34 cellular contexts compared by ENCODE assay signal in genomic region chr17:36212958-36213357, GRCh38. TPM values are rescaled to one million over a fixed set of nuclear protein-coding genes. Genes with fewer than 3 reads are reported as not detected.
DNase-seq lines count a peak whose midpoint lies in the region; ATAC-seq and TF ChIP-seq lines count a peak whose summit lies in the region.
"Had no signal": no experiment of that assay in that cellular context is flagged by ENCODE, and none has a peak within 500 bp of the region (broad histone marks: within the 10 kb centered on the region; RNA-seq: fewer than 3 reads in every experiment).

No MANE protein-coding gene starts in this region.

- no peak for ATAC-seq in GM18520 (IDR thresholded peaks at IDR 0.05; ENCODE audit: unreplicated experiment)
- ATAC-seq: Right ventricle myocardium inferior had no signal

- TF ChIP-seq EP300 in esophagus muscularis mucosa (IDR thresholded peaks at IDR 0.05), result no peak

- H3K27ac ChIP-seq in HL-60 (replicated peaks) (peak overlapping the region; percentile 38; the same call in 1 of the 2 replicates), esophagus muscularis mucosa (replicated peaks in 1 of 4) (no peak overlapping the region), esophagus squamous epithelium (no peak overlapping the region)
- H3K27ac ChIP-seq: parathyroid adenoma, PC-9, right atrium auricular region had no signal

- H3K27me3 ChIP-seq in HL-60 (ENCODE audit: insufficient read depth, poor library complexity, severe bottlenecking) (no peaks in the 10 kb centered on the region), esophagus muscularis mucosa (peaks cover 0 to 10% (median 0%) of the 10 kb centered on the region in 4 donors), esophagus squamous epithelium (peaks cover 0 to 5% (median 0%) of the 10 kb centered on the region in 4 donors)
- H3K27me3 ChIP-seq: right atrium auricular region, upper lobe of left lung had no signal

- TF ChIP-seq POLR2A in esophagus muscularis mucosa (IDR thresholded peaks at IDR 0.05; ENCODE audit: low read depth) (no peak), esophagus squamous epithelium (IDR thresholded peaks at IDR 0.05) (no peak)

- H3K4me3 ChIP-seq in HL-60 (replicated peaks; ENCODE audit: insufficient read depth, low read length) (no peak overlapping the region), esophagus muscularis mucosa (no peak overlapping the region), esophagus squamous epithelium (no peak overlapping the region)
- H3K4me3 ChIP-seq: dorsolateral prefrontal cortex, MG63, PC-9, right atrium auricular region, smooth muscle cell, upper lobe of left lung had no signal

- DNase-seq in AML-193 (lab: John Stamatoyannopoulos, UW) (peak; percentile 86 to 87), HL-60 (ENCODE audit: low read depth in 1 of 2, low spot score in 1 of 2) (peak in 1 of 2 experiments; percentile 28), SIG-M5 (lab: John Stamatoyannopoulos, UW) (peak; percentile 36), esophagus muscularis mucosa (ENCODE audit: extremely low spot score) (peak; percentile 37), kidney glomerular epithelial cell (lab: John Stamatoyannopoulos, UW) (no peak), esophagus squamous epithelium (lab: John Stamatoyannopoulos, UW) (no peak)
- no peak for DNase-seq in stimulated activated CD8-positive, alpha-beta memory T cell treated with anti-CD3 and anti-CD28 coated beads, Interleukin-4, amount 100 ng/mL, for 48 hours
- DNase-seq: activated CD4-positive, alpha-beta T cell treated with anti-CD3 and anti-CD28 coated beads, Interleukin-2, amount 50 U/mL, for 4 hours; activated CD4-positive, CD25-positive, alpha-beta regulatory T cell; activated gamma-delta T cell; central memory CD4-positive, alpha-beta T cell; COR-L47; dorsolateral prefrontal cortex; GDM1; glutamatergic neuron; HCEC 1CT; KBM-7; MG63; midbrain; NCI-H146; PC-9; stimulated activated CD4-positive, alpha-beta T cell treated with anti-CD3 and anti-CD28 coated beads, Interleukin-2, amount 100 ng/mL, for 24 hours; substantia nigra; SW 1271; T-helper 9 cell; upper lobe of left lung had no signal

- H3K9me3 ChIP-seq in esophagus muscularis mucosa, result no peaks in the 10 kb centered on the region
- H3K9me3 ChIP-seq in esophagus squamous epithelium, result no peaks in the 10 kb centered on the region
- H3K9me3 ChIP-seq: right atrium auricular region, upper lobe of left lung had no signal

- intact Hi-C loops in esophagus muscularis mucosa (cut with DNase I) (no loop called here), esophagus squamous epithelium (cut with DNase I) (no loop called here)

- H3K4me1 ChIP-seq in esophagus muscularis mucosa, result no peaks in the 10 kb centered on the region
- H3K4me1 ChIP-seq in esophagus squamous epithelium, result no peaks in the 10 kb centered on the region
- H3K4me1 ChIP-seq: parathyroid adenoma, right atrium auricular region had no signal

- TF ChIP-seq CTCF in HL-60 (IDR thresholded peaks at IDR 0.05; ENCODE audit: insufficient read depth, low read length) (no peak), esophagus muscularis mucosa (IDR thresholded peaks at IDR 0.05) (no peak), esophagus squamous epithelium (IDR thresholded peaks at IDR 0.05) (no peak)

- H3K36me3 ChIP-seq in esophagus muscularis mucosa, result no peaks in the 10 kb centered on the region
- no peaks in the 10 kb centered on the region for H3K36me3 ChIP-seq in esophagus squamous epithelium
- H3K36me3 ChIP-seq: MG63, right atrium auricular region, upper lobe of left lung had no signal

- 85% methylated on average over 3 of the region's 3 CpGs for WGBS in esophagus muscularis mucosa
- 79 to 86% methylated on average over 3 of the region's 3 CpGs for WGBS in esophagus squamous epithelium, 2 donors

RNA-seq across cellular contexts. Expression of gene CCL4L2, which starts 2.1 kb away (rescaled TPM):
- under 1 TPM in 1 of 4 donors, not detected in 3; 0.80 TPM for total RNA-seq in esophagus muscularis mucosa
- total RNA-seq in esophagus squamous epithelium, result 1 to 10 TPM in 1 of 4 donors, under 1 TPM in 2, not detected in 1; 0.35 to 1.6 (median 0.76) TPM
- total RNA-seq: A673, NCI-H460, PC-9, Right ventricle myocardium inferior, smooth muscle cell had no signal

RNA-seq across cellular contexts. Expression of gene CCL3L1, which starts 16.4 kb away (rescaled TPM):
- not detected for total RNA-seq in esophagus muscularis mucosa
- 1 to 10 TPM in 1 of 4 donors, not detected in 3; 3.5 TPM for total RNA-seq in esophagus squamous epithelium
- total RNA-seq: A673, lower leg skin, NCI-H460, PC-9, right atrium auricular region, Right ventricle myocardium inferior had no signal

RNA-seq across cellular contexts. Expression of gene TBC1D3B, which starts 36.5 kb away (rescaled TPM):
- total RNA-seq in esophagus muscularis mucosa (1 to 10 TPM in 3 of 4 donors, not detected in 1; 2.1 to 5.8 (median 2.7) TPM), esophagus squamous epithelium (10 to 100 TPM in 1 of 4 donors, 1 to 10 TPM in 2, not detected in 1; 2.9 to 11.7 (median 9.4) TPM)
- total RNA-seq: right atrium auricular region, smooth muscle cell had no signal

RNA-seq across cellular contexts. Expression of gene TBC1D3I, which starts 51.4 kb away (rescaled TPM):
- total RNA-seq in esophagus muscularis mucosa (under 1 TPM in 1 of 4 donors, not detected in 3; 0.19 TPM), esophagus squamous epithelium (under 1 TPM in 2 of 4 donors, not detected in 2; 0.26 to 0.57 TPM)
- total RNA-seq: NCI-H460, right atrium auricular region, Right ventricle myocardium inferior, smooth muscle cell had no signal

Comparison
In these comparisons a context has a peak if more than half of its experiments do, and no peak if none do; other contexts are left out.
1. DNase-seq: peak in AML-193 (2 of 2), SIG-M5 (single experiment) and esophagus muscularis mucosa (single experiment); none in kidney glomerular epithelial cell (single experiment), esophagus squamous epithelium (single experiment) and stimulated activated CD8-positive, alpha-beta memory T cell treated with anti-CD3 and anti-CD28 coated beads, Interleukin-4, amount 100 ng/mL, for 48 hours (single experiment).